12 cellular contexts compared by ENCODE assay signal in genomic region chr6:111806561-111807497, GRCh38.
DNase-seq lines count a peak whose midpoint lies in the region; ATAC-seq, FAIRE-seq and TF ChIP-seq lines count a peak whose summit lies in the region.
"Had no signal": no experiment of that assay in that cellular context is flagged by ENCODE, and none has a peak within 500 bp of the region (broad histone marks: within the 10 kb centered on the region; RNA-seq: fewer than 3 reads in every experiment).

No MANE protein-coding gene starts in this region.

- no peak for TF ChIP-seq RAD21 in GM12878 (IDR thresholded peaks at IDR 0.05; ENCODE audit: insufficient read depth, low read depth, low read length)

- H4K20me1 ChIP-seq in BLaER1, result peaks cover 57% of the 10 kb centered on the region
- no peaks in the 10 kb centered on the region for H4K20me1 ChIP-seq in Karpas-422 (ENCODE audit: insufficient read depth, low read depth, low read length)
- no peaks in the 10 kb centered on the region for H4K20me1 ChIP-seq in GM12878 (ENCODE audit: control insufficient read depth, insufficient read depth)

- H3K4me1 ChIP-seq in BLaER1 (peaks cover 62% of the 10 kb centered on the region), Karpas-422 (ENCODE audit: low read length) (peaks cover 79% of the 10 kb centered on the region), GM12878 (ENCODE audit: control insufficient read depth, insufficient read depth, low read length) (peaks cover 63% of the 10 kb centered on the region)

- TF ChIP-seq POLR2A in GM12878 (IDR thresholded peaks at IDR 0.05; ENCODE audit: low read depth, low read length), result no peak

- H3K27ac ChIP-seq in BLaER1 (peak overlapping the region; percentile 55), Karpas-422 (ENCODE audit: low read length) (peak overlapping the region; percentile 71), GM12878 (ENCODE audit: control insufficient read depth, insufficient read depth) (peak overlapping the region; percentile 70)
- H3K27ac ChIP-seq: C4-2B had no signal

- DNase-seq in Karpas-422 (no peak), GM12878 (ENCODE audit: low read depth, low spot score) (no peak), SW 1271 (lab: John Stamatoyannopoulos, UW) (no peak), NCI-H2081 treated with DMSO at 0.1 percent for 48 hours (lab: John Stamatoyannopoulos, UW) (no peak)
- no peak for DNase-seq in natural killer cell treated with Interleukin-12 subunit alpha and Interleukin-12 subunit beta and Interleukin-15 and Interleukin-18, amount 100 ng/mL, for 72 hours (ENCODE audit: low spot score)
- DNase-seq: activated effector memory CD4-positive, alpha-beta T cell treated with anti-CD3 and anti-CD28 coated beads, Interleukin-2, amount 50 U/mL, for 16 hours; cortex of kidney; stimulated activated CD4-positive, alpha-beta T cell treated with anti-CD3 and anti-CD28 coated beads, Interleukin-12 subunit alpha, Interleukin-12 subunit beta, amount 100 ng/mL, for 4 hours had no signal

- no peak for TF ChIP-seq EP300 in GM12878 (IDR thresholded peaks at IDR 0.05; ENCODE audit: borderline replicate concordance in 1 of 2, control insufficient read depth in 1 of 2, low read depth in 2 of 2, low read length in 2 of 2)

- H3K36me3 ChIP-seq in BLaER1 (peaks cover 39% of the 10 kb centered on the region), Karpas-422 (ENCODE audit: insufficient read depth, low read length) (peaks cover under 1% of the 10 kb centered on the region; the same call in 1 of the 2 replicates), GM12878 (ENCODE audit: control insufficient read depth in 2 of 2, insufficient read depth in 2 of 2, low read length in 1 of 2) (peaks cover 1 to 4% of the 10 kb centered on the region in 2 experiments; a peak in 3 of 4 replicates)

- H3K9me3 ChIP-seq in BLaER1 (no peaks in the 10 kb centered on the region), Karpas-422 (ENCODE audit: low read length) (no peaks in the 10 kb centered on the region), GM12878 (replicated peaks; ENCODE audit: control insufficient read depth, insufficient read depth, low read length) (no peaks in the 10 kb centered on the region)

- in situ Hi-C loops in GM12878 (cut with MboI), result no loop called here

- H3K9ac ChIP-seq in BLaER1 (no peak overlapping the region), Karpas-422 (ENCODE audit: low read length) (peak overlapping the region; percentile 26; the same call in 1 of the 2 replicates), GM12878 (ENCODE audit: control insufficient read depth, insufficient read depth, low read length) (peak overlapping the region; percentile 30)

- H2AFZ ChIP-seq in Karpas-422 (ENCODE audit: low read length) (no peak overlapping the region), GM12878 (ENCODE audit: control insufficient read depth, low read depth, low read length) (no peak overlapping the region)

- intact Hi-C loops in GM12878 (cut with micrococcal nuclease; ENCODE audit: unreplicated experiment), result no loop called here

- H3K4me3 ChIP-seq in BLaER1, result no peak overlapping the region
- H3K4me3 ChIP-seq in Karpas-422 (ENCODE audit: low read length), result no peak overlapping the region
- H3K4me3 ChIP-seq in GM12878, result peak overlapping the region; percentile 35; the same call in 1 of the 2 replicates

- peak overlapping the region; percentile 70 for H3K4me2 ChIP-seq in BLaER1
- H3K4me2 ChIP-seq in Karpas-422 (ENCODE audit: low read depth, low read length, poor library complexity, severe bottlenecking), result peak overlapping the region; percentile 31
- H3K4me2 ChIP-seq in GM12878 (ENCODE audit: control insufficient read depth, insufficient read depth), result peak overlapping the region; percentile 75

- no peak for TF ChIP-seq CTCF in GM12878 (IDR thresholded peaks at IDR 0.05 in 2 of 3, conservative IDR thresholded peaks at IDR 0.05 in 1 of 3; ENCODE audit: control insufficient read depth in 2 of 3, extremely low read depth in 1 of 3, insufficient read depth in 1 of 3, low read depth in 3 of 3, low read length in 3 of 3)

- peak overlapping the region; percentile 86 for H3K4me3 Mint-ChIP-seq in natural killer cell treated with Interleukin-12 subunit alpha and Interleukin-12 subunit beta and Interleukin-15 and Interleukin-18, amount 100 ng/mL, for 72 hours

- H3K27ac Mint-ChIP-seq in natural killer cell treated with Interleukin-12 subunit alpha and Interleukin-12 subunit beta and Interleukin-15 and Interleukin-18, amount 100 ng/mL, for 72 hours, result peak overlapping the region; percentile 96 to 97

- no peaks in the 10 kb centered on the region for H3K27me3 Mint-ChIP-seq in natural killer cell treated with Interleukin-12 subunit alpha and Interleukin-12 subunit beta and Interleukin-15 and Interleukin-18, amount 100 ng/mL, for 72 hours

- peaks cover 5% of the 10 kb centered on the region for H3K36me3 Mint-ChIP-seq in natural killer cell treated with Interleukin-12 subunit alpha and Interleukin-12 subunit beta and Interleukin-15 and Interleukin-18, amount 100 ng/mL, for 72 hours

- RAD21 ChIA-PET in GM12878 (lab: Charles Lee; ENCODE audit: unreplicated experiment), result interaction anchor here (0.9 to 4.8 kb wide), 28 partner anchors 10 to 548 kb away, joined by 3 to 58 read pairs (median 7); partner anchors contain the start of gene FYN

- 95% methylated on average over 9 of the region's 9 CpGs for WGBS in GM12878 (ENCODE audit: insufficient coverage, insufficient replicate concordance, low lambda C conversion rate, missing lambda C conversion rate)

- H3K4me1 Mint-ChIP-seq in natural killer cell treated with Interleukin-12 subunit alpha and Interleukin-12 subunit beta and Interleukin-15 and Interleukin-18, amount 100 ng/mL, for 72 hours (ENCODE audit: low read depth in 2 of 2), result peaks cover 77 to 84% of the 10 kb centered on the region in 2 donors

- no peaks in the 10 kb centered on the region for H3K9me2 ChIP-seq in Karpas-422 (replicated peaks; ENCODE audit: insufficient read depth, low read length)

- SMC1A ChIA-PET in GM12878 (lab: Charles Lee; ENCODE audit: uncharacterized antibody, unreplicated experiment), result interaction anchor here (0.6 to 5.1 kb wide), 35 partner anchors 8 to 418 kb away, joined by 3 to 91 read pairs (median 8); no protein-coding TSS in a partner anchor

- POLR2A ChIA-PET in GM12878 (lab: Charles Lee), result interaction anchor here (0.6 to 2.3 kb wide), 12 partner anchors 11 to 204 kb away, joined by 3 to 16 read pairs (median 5); no protein-coding TSS in a partner anchor

- no peak for FAIRE-seq in GM12878 (lab: Jason Lieb, UNC)

- H3K79me2 ChIP-seq in Karpas-422 (ENCODE audit: low read length) (peaks cover 99% of the 10 kb centered on the region), GM12878 (ENCODE audit: control insufficient read depth, insufficient read depth, low read length) (peaks cover 48% of the 10 kb centered on the region)

- H3K9me3 Mint-ChIP-seq in natural killer cell treated with Interleukin-12 subunit alpha and Interleukin-12 subunit beta and Interleukin-15 and Interleukin-18, amount 100 ng/mL, for 72 hours, result no peaks in the 10 kb centered on the region

- BruUV-seq in GM12878 (replicated peaks; lab: Mats Ljungman, UMichigan), result no TSS peak

- H3K27me3 ChIP-seq in BLaER1 (no peaks in the 10 kb centered on the region), Karpas-422 (ENCODE audit: low read length) (no peaks in the 10 kb centered on the region), GM12878 (replicated peaks in 1 of 2; ENCODE audit: control insufficient read depth in 2 of 2, insufficient read depth in 2 of 2, low read length in 1 of 2) (no peaks in the 10 kb centered on the region)

- CTCF ChIA-PET in GM12878 (lab: Yijun Ruan, JAX), result interaction anchor here (0.7 to 4.2 kb wide), 14 partner anchors 8 to 185 kb away, joined by 3 to 36 read pairs (median 6); no protein-coding TSS in a partner anchor

- peak; percentile 4; the same call in 2 of the 3 replicates for ATAC-seq in GM12878
- ATAC-seq in natural killer cell treated with Interleukin-12 subunit alpha and Interleukin-12 subunit beta and Interleukin-15 and Interleukin-18, amount 100 ng/mL, for 72 hours, result no peak
- ATAC-seq in GM18907 (IDR thresholded peaks at IDR 0.05; ENCODE audit: unreplicated experiment), result no peak
- ATAC-seq in HG03469 (IDR thresholded peaks at IDR 0.05; ENCODE audit: unreplicated experiment), result no peak

TF ChIP-seq in GM12878, 131 proteins besides CTCF, POLR2A, EP300 and RAD21 (continues in another document):
- TF ChIP-seq BCL11A (IDR thresholded peaks at IDR 0.05; ENCODE audit: low read depth, low read length), result no peak
- no peak for TF ChIP-seq SMAD5 (IDR thresholded peaks at IDR 0.05; ENCODE audit: low read depth)
- no peak for TF ChIP-seq MXI1 (IDR thresholded peaks at IDR 0.05; ENCODE audit: low read depth, low read length)
- TF ChIP-seq ZBTB4 (CRISPR knock-in tag; IDR thresholded peaks at IDR 0.05), result no peak
- no peak for TF ChIP-seq PML (IDR thresholded peaks at IDR 0.05; ENCODE audit: low read length)
- no peak for TF ChIP-seq RFX5 (IDR thresholded peaks at IDR 0.05; ENCODE audit: low read depth, low read length)
- TF ChIP-seq CEBPB (IDR thresholded peaks at IDR 0.05; ENCODE audit: borderline replicate concordance in 1 of 2, low read depth in 2 of 2, low read length in 2 of 2), result no peak
- TF ChIP-seq ASH2L (IDR thresholded peaks at IDR 0.05; ENCODE audit: borderline replicate concordance, low read depth), result no peak
